ENCODE assay signal across 8 cellular contexts in the genomic region with DNA sequence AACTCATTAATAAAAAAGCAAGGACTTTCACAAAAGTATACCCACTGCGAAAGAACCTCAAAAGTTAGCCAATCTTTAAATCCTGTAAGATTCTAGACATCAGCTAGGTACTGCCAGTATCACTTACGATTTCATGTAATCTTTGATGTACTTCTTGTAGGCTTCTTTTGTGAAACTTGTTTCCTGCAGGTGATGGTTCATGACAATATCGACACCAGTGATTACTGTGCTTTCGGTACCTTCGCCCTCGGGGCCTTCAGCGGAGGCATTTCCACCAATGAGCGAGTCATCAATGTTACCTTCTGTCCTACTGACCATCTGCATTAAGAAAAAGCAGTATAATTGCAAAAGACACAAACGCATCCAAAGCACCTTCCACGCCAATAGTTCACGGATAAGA. TPM values are rescaled to one million over a fixed set of nuclear protein-coding genes. Genes with fewer than 3 reads are reported as not detected.
DNase-seq lines count a peak whose midpoint lies in the region; ATAC-seq lines count a peak whose summit lies in the region.

No MANE protein-coding gene starts in this region.

- H3K27me3 ChIP-seq in HUES6 (ENCODE audit: control insufficient read depth, insufficient read depth, low read length) = no peaks in the 10 kb centered on the region
- no peaks in the 10 kb centered on the region for H3K27me3 ChIP-seq in iPS-20b (ENCODE audit: insufficient read depth, low read length)

- peak; percentile 75 for DNase-seq in activated naive CD4-positive, alpha-beta T cell treated with anti-CD3 and anti-CD28 coated beads for 36 hours
- DNase-seq in stimulated activated CD8-positive, alpha-beta memory T cell treated with anti-CD3 and anti-CD28 coated beads, Interleukin-4, amount 100 ng/mL, for 48 hours = peak; percentile 60
- DNase-seq in effector CD8-positive, alpha-beta T cell (lab: John Stamatoyannopoulos, UW) = no peak
- no peak for DNase-seq in AG08395 (ENCODE audit: low spot score)

- H3K27ac ChIP-seq in HUES6 (ENCODE audit: low read depth, low read length) = peak overlapping the region; percentile 99; the same call in 1 of the 2 replicates
- H3K27ac ChIP-seq in iPS-20b (ENCODE audit: low read length) = peak overlapping the region; percentile 95

- H3K9me3 ChIP-seq in HUES6 (ENCODE audit: control insufficient read depth, insufficient read depth, low read depth, low read length) = no peaks in the 10 kb centered on the region
- no peaks in the 10 kb centered on the region for H3K9me3 ChIP-seq in iPS-20b (ENCODE audit: insufficient read depth, low read depth, low read length)

- H3K4me1 ChIP-seq in HUES6 (ENCODE audit: control insufficient read depth, insufficient read depth, low read length) (peaks cover 8% of the 10 kb centered on the region; the same call in 1 of the 2 replicates), iPS-20b (ENCODE audit: insufficient read depth, low read length) (peaks cover 13% of the 10 kb centered on the region; the same call in 1 of the 2 replicates)

- peaks cover 57% of the 10 kb centered on the region for H3K36me3 Mint-ChIP-seq in activated naive CD4-positive, alpha-beta T cell treated with anti-CD3 and anti-CD28 coated beads for 36 hours (ENCODE audit: low read depth)

- CTCF ChIA-PET in activated naive CD4-positive, alpha-beta T cell treated with anti-CD3 and anti-CD28 coated beads for 36 hours (lab: Charles Lee) = interaction anchor here (0.6 to 1.4 kb wide), 2 partner anchors 30 to 113 kb away, joined by 3 to 4 read pairs; no protein-coding TSS in a partner anchor

- H3K4me3 ChIP-seq in HUES6 (ENCODE audit: low read depth, low read length) (peak overlapping the region; percentile 88), iPS-20b (ENCODE audit: low read length) (peak overlapping the region; percentile 94)

- peaks cover 56% of the 10 kb centered on the region for H3K4me1 Mint-ChIP-seq in activated naive CD4-positive, alpha-beta T cell treated with anti-CD3 and anti-CD28 coated beads for 36 hours (ENCODE audit: low read depth)

- H3K27me3 Mint-ChIP-seq in activated naive CD4-positive, alpha-beta T cell treated with anti-CD3 and anti-CD28 coated beads for 36 hours (ENCODE audit: low read depth) = no peaks in the 10 kb centered on the region

- ATAC-seq in GM18511 (IDR thresholded peaks at IDR 0.05; ENCODE audit: unreplicated experiment) (no peak), HG03196 (IDR thresholded peaks at IDR 0.05; ENCODE audit: unreplicated experiment) (no peak)

- H3K27ac Mint-ChIP-seq in activated naive CD4-positive, alpha-beta T cell treated with anti-CD3 and anti-CD28 coated beads for 36 hours = peak overlapping the region; percentile 99

- H3K9me3 Mint-ChIP-seq in activated naive CD4-positive, alpha-beta T cell treated with anti-CD3 and anti-CD28 coated beads for 36 hours = no peaks in the 10 kb centered on the region

- peaks cover 62% of the 10 kb centered on the region for H3K36me3 ChIP-seq in HUES6 (ENCODE audit: control insufficient read depth, insufficient read depth, low read length)
- peaks cover 63% of the 10 kb centered on the region for H3K36me3 ChIP-seq in iPS-20b (ENCODE audit: insufficient read depth, low read depth, low read length)

- intact Hi-C loops in activated naive CD4-positive, alpha-beta T cell treated with anti-CD3 and anti-CD28 coated beads for 36 hours (cut with micrococcal nuclease) = loop anchor here (2.0 to 10.0 kb wide), 3 partner anchors 285 to 1212 kb away; a partner anchor contains a TSS

- peak overlapping the region; percentile 98 for H3K9ac ChIP-seq in HUES6 (ENCODE audit: low read length)
- peak overlapping the region; percentile 99 for H3K9ac ChIP-seq in iPS-20b (ENCODE audit: low read depth, low read length)

- peak overlapping the region; percentile 91 for H3K4me3 Mint-ChIP-seq in activated naive CD4-positive, alpha-beta T cell treated with anti-CD3 and anti-CD28 coated beads for 36 hours

RNA-seq across cellular contexts. Expression of a gene that starts 1.1 kb away (rescaled TPM):
- total RNA-seq in activated naive CD4-positive, alpha-beta T cell treated with anti-CD3 and anti-CD28 coated beads for 36 hours = 1,000 to 10,000 TPM; 3,331 to 3,631 TPM

Comparison
In these comparisons a context has a peak if more than half of its experiments do, and no peak if none do; other contexts are left out.
1. DNase-seq: peak in activated naive CD4-positive, alpha-beta T cell treated with anti-CD3 and anti-CD28 coated beads for 36 hours (single experiment) and stimulated activated CD8-positive, alpha-beta memory T cell treated with anti-CD3 and anti-CD28 coated beads, Interleukin-4, amount 100 ng/mL, for 48 hours (single experiment); none in effector CD8-positive, alpha-beta T cell (single experiment) and AG08395 (single experiment).